ENCODE assay signal across 35 cellular contexts in the genomic region with DNA sequence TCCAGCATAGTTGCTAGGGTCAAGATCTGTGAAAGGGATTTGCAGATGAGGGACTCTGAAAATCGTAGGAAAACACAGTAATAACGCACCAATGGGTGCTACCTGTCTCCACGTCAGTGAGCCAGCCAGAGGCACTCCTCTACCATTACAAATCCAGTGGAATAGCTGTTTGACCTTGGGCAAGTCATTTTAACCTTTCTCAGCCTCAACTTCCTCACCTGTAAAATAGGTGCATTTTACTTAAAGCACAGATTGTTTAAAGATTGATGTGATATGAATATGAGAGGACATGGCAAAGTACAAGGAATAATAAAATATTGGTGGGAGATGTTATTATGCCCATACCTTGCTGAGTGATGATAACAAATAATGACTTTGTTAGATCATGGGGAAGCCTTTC.
"Had no signal": no experiment of that assay in that cellular context is flagged by ENCODE, and none has a peak within 500 bp of the region (broad histone marks: within the 10 kb centered on the region; RNA-seq: fewer than 3 reads in every experiment).

No MANE protein-coding gene starts in this region.

- H3K4me3 ChIP-seq: MG63 had no signal

- DNase-seq: Karpas-422, Kasumi-1, KG1, MG63, MM.1S, MV-4-11, NCI-H1048, NCI-H1092, NCI-H1092 treated with DMSO at 0.1 percent for 48 hours, NCI-H1105, NCI-H1105 treated with DMSO at 0.1 percent for 48 hours, NCI-H1417, NCI-H1417 treated with DMSO at 0.1 percent for 48 hours, NCI-H1436, NCI-H1436 treated with DMSO at 0.1 percent for 48 hours, NCI-H146, NCI-H1694, NCI-H1694 treated with DMSO at 0.1 percent for 48 hours, NCI-H187, NCI-H187 treated with DMSO at 0.1 percent for 48 hours, NCI-H1930, NCI-H2029, NCI-H2029 treated with DMSO at 0.1 percent for 48 hours, NCI-H2081, NCI-H2081 treated with DMSO at 0.1 percent for 48 hours, NCI-H2107, NCI-H2171, NCI-H2171 treated with DMSO at 0.1 percent for 48 hours, NCI-H2227 treated with DMSO at 0.1 percent for 48 hours, NCI-H226, NCI-H345, NCI-H446, NCI-H446 treated with DMSO at 0.1 percent for 48 hours, NCI-H510A had no signal

- H3K9me3 ChIP-seq: MG63 had no signal

- H3K4me2 ChIP-seq: KMS-11 had no signal

- H3K27ac ChIP-seq: KMS-11 had no signal

- H3K36me3 ChIP-seq: MG63 had no signal

- H3K9ac ChIP-seq: KMS-11 had no signal

- H3K27me3 ChIP-seq: MG63 had no signal
